Comparison of ENCODE assay signal across 19 cellular contexts in genomic region chr15:79172801-79173460, GRCh38.
"Had no signal": no experiment of that assay in that cellular context is flagged by ENCODE, and none has a peak within 500 bp of the region (broad histone marks: within the 10 kb centered on the region; RNA-seq: fewer than 3 reads in every experiment).

No MANE protein-coding gene starts in this region.

- H3K27ac Mint-ChIP-seq: activated CD4-positive, alpha-beta T cell treated with anti-CD3 and anti-CD28 coated beads for 36 hours; activated naive CD4-positive, alpha-beta T cell treated with anti-CD3 and anti-CD28 coated beads, Interleukin-2, amount 10 ng/mL, durations not matched to agents 7 days and 5 days; activated naive CD8-positive, alpha-beta T cell treated with anti-CD3 and anti-CD28 coated beads, Interleukin-2, amount 50 U/mL, for 24 hours; memory B cell; natural killer cell; stimulated activated naive B cell treated with anti-CD40 and anti-IgM and Interleukin-4, amounts not matched to agents 10 μg/mL and 1 μg/mL and 100 μg/mL, for 72 hours; T-helper 2 cell treated with Interferon-gamma antibody and Interleukin-4, amounts not matched to agents 5 μg/mL and 100 μg/mL, for 36 hours; WTC11 had no signal

- H3K27ac ChIP-seq: brain microvascular endothelial cell, gastrocnemius medialis, heart left ventricle, tibial artery had no signal

- H3K36me3 ChIP-seq: brain microvascular endothelial cell, gastrocnemius medialis, heart left ventricle, tibial artery had no signal

- H3K36me3 Mint-ChIP-seq: activated naive CD4-positive, alpha-beta T cell treated with anti-CD3 and anti-CD28 coated beads, Interleukin-2, amount 10 ng/mL, durations not matched to agents 7 days and 5 days; memory B cell; natural killer cell; stimulated activated naive B cell treated with anti-CD40 and anti-IgM and Interleukin-4, amounts not matched to agents 10 μg/mL and 1 μg/mL and 100 μg/mL, for 72 hours; WTC11 had no signal

- H3K9me3 ChIP-seq: gastrocnemius medialis, heart left ventricle, tibial artery had no signal

- H3K9me3 Mint-ChIP-seq: activated naive CD4-positive, alpha-beta T cell treated with anti-CD3 and anti-CD28 coated beads, Interleukin-2, amount 10 ng/mL, durations not matched to agents 7 days and 5 days; activated naive CD8-positive, alpha-beta T cell treated with anti-CD3 and anti-CD28 coated beads, Interleukin-2, amount 50 U/mL, for 24 hours; activated T-cell treated with anti-CD3 and anti-CD28 coated beads, Interleukin-2, amount 50 U/mL, for 4 hours; central memory CD8-positive, alpha-beta T cell; memory B cell; natural killer cell; stimulated activated naive B cell treated with anti-CD40 and anti-IgM and Interleukin-4, amounts not matched to agents 10 μg/mL and 1 μg/mL and 100 μg/mL, for 72 hours; T-helper 2 cell treated with Interferon-gamma antibody and Interleukin-4, amounts not matched to agents 5 μg/mL and 100 μg/mL, for 36 hours; WTC11 had no signal

- H3K27me3 ChIP-seq: brain microvascular endothelial cell, gastrocnemius medialis had no signal

- H3K4me3 Mint-ChIP-seq: activated CD4-positive, alpha-beta T cell treated with anti-CD3 and anti-CD28 coated beads for 36 hours; activated naive CD4-positive, alpha-beta T cell treated with anti-CD3 and anti-CD28 coated beads, Interleukin-2, amount 10 ng/mL, durations not matched to agents 7 days and 5 days; activated naive CD8-positive, alpha-beta T cell treated with anti-CD3 and anti-CD28 coated beads, Interleukin-2, amount 50 U/mL, for 24 hours; activated T-cell treated with anti-CD3 and anti-CD28 coated beads, Interleukin-2, amount 50 U/mL, for 4 hours; central memory CD8-positive, alpha-beta T cell; memory B cell; natural killer cell; stimulated activated naive B cell treated with anti-CD40 and anti-IgM and Interleukin-4, amounts not matched to agents 10 μg/mL and 1 μg/mL and 100 μg/mL, for 72 hours; T-helper 2 cell treated with Interferon-gamma antibody and Interleukin-4, amounts not matched to agents 5 μg/mL and 100 μg/mL, for 36 hours; WTC11 had no signal

- ATAC-seq: activated CD4-positive, alpha-beta T cell treated with anti-CD3 and anti-CD28 coated beads for 36 hours; activated T-cell treated with anti-CD3 and anti-CD28 coated beads, Interleukin-2, amount 50 U/mL, for 4 hours; esophagus mucosa; gastrocnemius medialis; natural killer cell; stimulated activated naive B cell treated with anti-CD40 and anti-IgM and Interleukin-4, amounts not matched to agents 10 μg/mL and 1 μg/mL and 100 μg/mL, for 72 hours had no signal

- H3K4me1 Mint-ChIP-seq: activated CD4-positive, alpha-beta T cell treated with anti-CD3 and anti-CD28 coated beads for 36 hours; activated naive CD4-positive, alpha-beta T cell treated with anti-CD3 and anti-CD28 coated beads, Interleukin-2, amount 10 ng/mL, durations not matched to agents 7 days and 5 days; activated naive CD8-positive, alpha-beta T cell treated with anti-CD3 and anti-CD28 coated beads, Interleukin-2, amount 50 U/mL, for 24 hours; central memory CD8-positive, alpha-beta T cell; memory B cell; natural killer cell had no signal

- DNase-seq: activated CD4-positive, alpha-beta T cell treated with anti-CD3 and anti-CD28 coated beads for 36 hours; activated CD4-positive, alpha-beta T cell treated with anti-CD3 and anti-CD28 coated beads, Interleukin-2, amount 50 U/mL, for 48 hours; activated naive CD4-positive, alpha-beta T cell treated with anti-CD3 and anti-CD28 coated beads, Interleukin-2, amount 10 ng/mL, durations not matched to agents 7 days and 5 days; activated naive CD8-positive, alpha-beta T cell treated with anti-CD3 and anti-CD28 coated beads, Interleukin-2, amount 50 U/mL, for 24 hours; activated T-cell treated with anti-CD3 and anti-CD28 coated beads, Interleukin-2, amount 50 U/mL, for 4 hours; aorta; brain microvascular endothelial cell; cortex of kidney; gastrocnemius medialis; natural killer cell; nucleus accumbens; stimulated activated naive B cell treated with anti-CD40 and anti-IgM and Interleukin-4, amounts not matched to agents 10 μg/mL and 1 μg/mL and 100 μg/mL, for 72 hours; tibial artery had no signal

- H3K4me3 ChIP-seq: gastrocnemius medialis, heart left ventricle, tibial artery had no signal
